In the genomic region with DNA sequence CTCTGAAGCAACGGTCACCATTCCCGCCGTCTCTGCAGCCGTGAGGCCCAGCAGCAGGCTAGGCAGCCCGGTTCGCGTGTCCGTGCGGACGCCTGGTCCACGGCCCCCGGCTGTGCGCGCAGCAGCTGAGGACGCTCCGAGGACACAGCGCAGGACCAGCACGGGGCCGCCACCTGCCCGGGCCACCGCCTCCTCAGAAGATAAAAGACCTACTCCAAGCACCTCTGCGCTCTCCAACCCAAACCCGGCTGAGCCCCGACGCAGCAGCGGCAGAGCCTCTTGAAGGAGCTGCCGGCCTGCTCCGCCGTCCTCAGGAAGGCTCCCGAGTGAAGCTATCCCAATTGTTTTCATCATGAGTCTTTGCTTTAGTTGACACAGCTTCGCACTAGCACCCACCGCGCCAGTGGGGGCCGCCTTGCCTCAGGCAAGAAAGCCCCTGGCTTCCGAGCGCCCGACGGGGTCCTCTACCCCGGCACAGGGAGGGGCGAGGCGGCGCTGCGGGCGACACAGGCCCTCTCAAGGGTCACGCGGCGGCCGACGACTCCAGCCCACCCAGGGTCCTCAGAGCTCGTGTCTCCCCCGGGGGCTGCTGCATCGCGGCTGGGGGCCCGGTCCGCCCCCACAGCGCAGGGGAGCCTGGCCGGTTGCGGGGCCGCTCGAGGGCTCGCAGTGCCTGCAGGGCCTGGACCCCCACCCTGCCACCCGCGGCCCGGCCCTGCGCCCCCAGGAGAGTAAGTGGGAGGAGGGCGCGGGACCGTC, we compare ENCODE assay signal across 1 cellular context.
TF ChIP-seq lines count a peak whose summit lies in the region.

No MANE protein-coding gene starts in this region.

TF ChIP-seq in IMR-90, 13 proteins besides CTCF, POLR2A, EP300 and RAD21 (continued from another document):
- TF ChIP-seq MAFK (IDR thresholded peaks at IDR 0.05; ENCODE audit: low read depth, low read length) (no peak), BHLHE40 (IDR thresholded peaks at IDR 0.05; ENCODE audit: low read depth, low read length) (no peak), FOS (IDR thresholded peaks at IDR 0.05; ENCODE audit: low read depth, low read length) (no peak), SMC3 (IDR thresholded peaks at IDR 0.05; ENCODE audit: low read depth, low read length) (no peak)
- TF ChIP-seq, protein P1, sequence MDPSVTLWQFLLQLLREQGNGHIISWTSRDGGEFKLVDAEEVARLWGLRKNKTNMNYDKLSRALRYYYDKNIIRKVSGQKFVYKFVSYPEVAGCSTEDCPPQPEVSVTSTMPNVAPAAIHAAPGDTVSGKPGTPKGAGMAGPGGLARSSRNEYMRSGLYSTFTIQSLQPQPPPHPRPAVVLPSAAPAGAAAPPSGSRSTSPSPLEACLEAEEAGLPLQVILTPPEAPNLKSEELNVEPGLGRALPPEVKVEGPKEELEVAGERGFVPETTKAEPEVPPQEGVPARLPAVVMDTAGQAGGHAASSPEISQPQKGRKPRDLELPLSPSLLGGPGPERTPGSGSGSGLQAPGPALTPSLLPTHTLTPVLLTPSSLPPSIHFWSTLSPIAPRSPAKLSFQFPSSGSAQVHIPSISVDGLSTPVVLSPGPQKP (IDR thresholded peaks at IDR 0.05; ENCODE audit: borderline replicate concordance, low read depth, low read length): no peak
TF ChIP-seq in IMR-90: peak in this region for 0.
